In the genomic region with DNA sequence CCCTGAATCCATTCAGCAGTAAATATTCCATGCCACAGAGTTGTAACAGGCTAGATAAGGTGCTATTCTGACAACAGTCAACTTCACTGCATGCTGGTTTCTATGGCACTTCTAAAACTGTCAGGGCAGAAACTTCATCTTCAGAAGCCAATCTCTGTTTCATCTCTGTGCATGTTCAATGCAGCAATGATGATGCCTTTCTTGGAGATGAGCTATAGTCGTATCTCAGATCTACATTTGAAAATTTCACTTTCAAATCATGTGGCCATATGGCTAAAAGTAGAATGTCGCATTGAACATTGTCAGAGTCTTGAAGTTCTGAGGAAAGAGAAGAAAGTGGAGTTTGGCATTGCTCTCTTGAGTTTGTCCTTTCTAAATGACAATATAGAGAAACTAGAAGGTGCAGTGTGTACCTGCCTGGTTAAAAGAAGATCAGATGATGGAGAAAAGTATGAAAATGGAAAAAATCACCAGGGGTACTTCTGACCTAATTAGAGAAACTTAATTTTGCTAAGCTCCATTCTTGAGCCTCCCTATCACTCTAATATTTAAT, we compare ENCODE assay signal across 16 cellular contexts. TPM values are rescaled to one million over a fixed set of nuclear protein-coding genes. Genes with fewer than 3 reads are reported as not detected.
DNase-seq lines count a peak whose midpoint lies in the region; ATAC-seq and TF ChIP-seq lines count a peak whose summit lies in the region.
"Had no signal": no experiment of that assay in that cellular context is flagged by ENCODE, and none has a peak within 500 bp of the region (broad histone marks: within the 10 kb centered on the region; RNA-seq: fewer than 3 reads in every experiment).

No MANE protein-coding gene starts in this region.

- no peak overlapping the region for H3K27ac ChIP-seq in testis
- H3K27ac ChIP-seq: neural progenitor cell, right lobe of liver had no signal

- DNase-seq in T-helper 9 cell (no peak), testis (no peak), T1000 (lab: John Stamatoyannopoulos, UW) (no peak), NCI-H524 treated with DMSO at 0.1 percent for 48 hours (lab: John Stamatoyannopoulos, UW) (no peak)
- DNase-seq: activated CD8-positive, alpha-beta memory T cell treated with anti-CD3 and anti-CD28 coated beads for 24 hours; BE2C; effector memory CD8-positive, alpha-beta T cell; right lobe of liver; SIG-M5; stimulated activated CD4-positive, alpha-beta T cell treated with anti-CD3 and anti-CD28 coated beads, Interleukin-4, amount 100 ng/mL, for 1 hour had no signal

- H3K27me3 ChIP-seq in testis = no peaks in the 10 kb centered on the region
- H3K27me3 ChIP-seq: BE2C, neural progenitor cell, right lobe of liver had no signal

- no peak for TF ChIP-seq POLR2A in testis (IDR thresholded peaks at IDR 0.05)

- H3K9me3 ChIP-seq in testis = no peaks in the 10 kb centered on the region
- H3K9me3 ChIP-seq: BE2C, right lobe of liver had no signal

- no peak overlapping the region for H3K4me3 Mint-ChIP-seq in activated T-helper 17 cell treated with anti-CD3 and anti-CD28 coated beads, Interleukin-2, amount 50 U/mL, for 72 hours
- H3K4me3 Mint-ChIP-seq: activated naive CD4-positive, alpha-beta T cell treated with anti-CD3 and anti-CD28 coated beads, Interleukin-2, amount 50 U/mL, for 24 hours; effector memory CD8-positive, alpha-beta T cell; neural progenitor cell had no signal

- no peaks in the 10 kb centered on the region for H3K36me3 ChIP-seq in testis (ENCODE audit: low read depth, missing control alignments)
- H3K36me3 ChIP-seq: neural progenitor cell had no signal

- WGBS in testis, 2 donors = 90 to 93% methylated on average over 2 of the region's 2 CpGs

- H3K36me3 Mint-ChIP-seq in activated T-helper 17 cell treated with anti-CD3 and anti-CD28 coated beads, Interleukin-2, amount 50 U/mL, for 72 hours (ENCODE audit: low read depth) = peaks cover 47% of the 10 kb centered on the region

- TF ChIP-seq CTCF in testis (IDR thresholded peaks at IDR 0.05) = no peak

- no peaks in the 10 kb centered on the region for H3K27me3 Mint-ChIP-seq in activated T-helper 17 cell treated with anti-CD3 and anti-CD28 coated beads, Interleukin-2, amount 50 U/mL, for 72 hours
- H3K27me3 Mint-ChIP-seq: activated naive CD4-positive, alpha-beta T cell treated with anti-CD3 and anti-CD28 coated beads, Interleukin-2, amount 50 U/mL, for 24 hours; effector memory CD8-positive, alpha-beta T cell had no signal

- H3K4me3 ChIP-seq in testis = no peak overlapping the region
- H3K4me3 ChIP-seq: neural progenitor cell, right lobe of liver had no signal

- peaks cover 6% of the 10 kb centered on the region for H3K4me1 Mint-ChIP-seq in activated T-helper 17 cell treated with anti-CD3 and anti-CD28 coated beads, Interleukin-2, amount 50 U/mL, for 72 hours
- H3K4me1 Mint-ChIP-seq: activated naive CD4-positive, alpha-beta T cell treated with anti-CD3 and anti-CD28 coated beads, Interleukin-2, amount 50 U/mL, for 24 hours had no signal

- H3K9me3 Mint-ChIP-seq in activated T-helper 17 cell treated with anti-CD3 and anti-CD28 coated beads, Interleukin-2, amount 50 U/mL, for 72 hours = no peaks in the 10 kb centered on the region
- H3K9me3 Mint-ChIP-seq: activated naive CD4-positive, alpha-beta T cell treated with anti-CD3 and anti-CD28 coated beads, Interleukin-2, amount 50 U/mL, for 24 hours; effector memory CD8-positive, alpha-beta T cell; neural progenitor cell had no signal

- H3K27ac Mint-ChIP-seq in activated T-helper 17 cell treated with anti-CD3 and anti-CD28 coated beads, Interleukin-2, amount 50 U/mL, for 72 hours = no peak overlapping the region
- H3K27ac Mint-ChIP-seq: activated naive CD4-positive, alpha-beta T cell treated with anti-CD3 and anti-CD28 coated beads, Interleukin-2, amount 50 U/mL, for 24 hours; neural progenitor cell had no signal

- ATAC-seq in GM18511 (IDR thresholded peaks at IDR 0.05; ENCODE audit: unreplicated experiment) (peak; percentile 70), GM21381 (IDR thresholded peaks at IDR 0.05; ENCODE audit: unreplicated experiment) (peak; percentile 69), HG02885 (IDR thresholded peaks at IDR 0.05; ENCODE audit: poor library complexity, unreplicated experiment) (peak; percentile 71)
- peak; percentile 50 for ATAC-seq in activated T-helper 17 cell treated with anti-CD3 and anti-CD28 coated beads, Interleukin-2, amount 50 U/mL, for 72 hours (replicated peaks)
- ATAC-seq: effector memory CD8-positive, alpha-beta T cell; right lobe of liver had no signal

- intact Hi-C loops in testis (cut with DNase I; ENCODE audit: low total_unique reads) = no loop called here

- H3K4me1 ChIP-seq in testis = no peaks in the 10 kb centered on the region
- H3K4me1 ChIP-seq: BE2C, neural progenitor cell, right lobe of liver had no signal

RNA-seq across cellular contexts. Expression of gene VSTM2L, which starts 49.0 kb away (rescaled TPM):
- not detected for total RNA-seq in activated T-helper 17 cell treated with anti-CD3 and anti-CD28 coated beads, Interleukin-2, amount 50 U/mL, for 72 hours
- total RNA-seq in testis = 10 to 100 TPM; 40.2 to 74.7 TPM
- polyA plus RNA-seq in testis (ENCODE audit: insufficient read depth, low read depth, low replicate concordance) = 7.3 TPM

Comparison
In these comparisons a context has a peak if more than half of its experiments do, and no peak if none do; other contexts are left out.
1. RNA of gene VSTM2L, which starts 49.0 kb away (total RNA-seq): 40.2 to 74.7 TPM in testis; not detected in activated T-helper 17 cell treated with anti-CD3 and anti-CD28 coated beads, Interleukin-2, amount 50 U/mL, for 72 hours; every median in the first group is over 10 times any median in the second.
2. Peak in every context shown above with its lines, with median percentiles within 50 percentile points of each other: ATAC-seq.